11 cellular contexts compared by ENCODE assay signal in the genomic region with DNA sequence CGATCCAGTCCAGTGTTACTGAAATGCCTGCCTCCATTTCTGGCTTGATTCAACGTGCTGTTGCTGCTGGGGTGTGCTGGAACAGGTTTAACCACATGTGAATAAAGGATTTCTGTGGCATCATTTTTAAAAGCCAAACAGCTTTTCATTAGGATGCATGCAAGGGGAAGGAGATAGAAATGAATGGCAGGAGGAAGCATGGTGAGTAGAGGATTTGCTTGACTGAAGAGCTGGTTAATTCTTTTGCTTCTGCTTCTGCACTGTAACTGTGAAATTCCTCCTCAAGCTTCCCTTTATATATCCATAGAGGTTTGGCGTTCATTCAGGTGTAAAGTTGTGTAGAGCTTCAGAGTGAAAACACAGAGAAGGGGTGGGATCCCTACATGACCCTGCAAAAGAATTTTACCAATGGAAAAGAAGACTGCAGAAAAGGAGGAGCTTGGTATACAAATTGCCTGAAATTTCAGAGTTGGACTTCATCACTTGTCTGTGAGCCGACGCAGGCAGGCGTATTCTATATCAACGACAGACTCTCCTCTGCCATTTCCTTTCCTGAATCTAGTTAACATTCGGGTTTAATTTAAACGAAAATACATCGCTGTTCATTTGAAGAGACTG. TPM values are rescaled to one million over a fixed set of nuclear protein-coding genes. Genes with fewer than 3 reads are reported as not detected.
DNase-seq lines count a peak whose midpoint lies in the region; ATAC-seq, FAIRE-seq and TF ChIP-seq lines count a peak whose summit lies in the region.
"Had no signal": no experiment of that assay in that cellular context is flagged by ENCODE, and none has a peak within 500 bp of the region (broad histone marks: within the 10 kb centered on the region; RNA-seq: fewer than 3 reads in every experiment).

A gene with protein sequence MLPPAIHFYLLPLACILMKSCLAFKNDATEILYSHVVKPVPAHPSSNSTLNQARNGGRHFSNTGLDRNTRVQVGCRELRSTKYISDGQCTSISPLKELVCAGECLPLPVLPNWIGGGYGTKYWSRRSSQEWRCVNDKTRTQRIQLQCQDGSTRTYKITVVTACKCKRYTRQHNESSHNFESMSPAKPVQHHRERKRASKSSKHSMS (minus strand): TSS at position 270 of the 618 bp plus-strand sequence. CDS start 70 bp downstream, at position 200.

- peak within 1 kb of the TSS; percentile 14 for H3K4me2 ChIP-seq in IMR-90 (ENCODE audit: low read depth, low read length)
- no peak within 1 kb of the TSS for H3K4me2 ChIP-seq in PC-9

- H3K36me3 ChIP-seq in IMR-90 (ENCODE audit: control insufficient read depth, insufficient read depth, low read length) (no peaks in the 10 kb centered on the region), small intestine (ENCODE audit: control insufficient read depth in 2 of 2, insufficient read depth in 2 of 2, low read length in 2 of 2) (no peaks in the 10 kb centered on the region), PC-9 (ENCODE audit: low read depth) (no peaks in the 10 kb centered on the region)
- H3K36me3 ChIP-seq: uterus had no signal

- H3K4me3 ChIP-seq in IMR-90 (ENCODE audit: insufficient read depth, low read depth, low read length) = no peak within 1 kb of the TSS; the same call in 1 of the 2 replicates
- H3K4me3 ChIP-seq in astrocyte of the cerebellum (ENCODE audit: low read depth, low read length) = peak within 1 kb of the TSS; percentile 8
- H3K4me3 ChIP-seq in small intestine (ENCODE audit: low read depth in 1 of 2, low read length in 2 of 2) = no peak within 1 kb of the TSS
- no peak within 1 kb of the TSS for H3K4me3 ChIP-seq in PC-9
- H3K4me3 ChIP-seq: uterus had no signal

- TF ChIP-seq CTCF in IMR-90 (conservative IDR thresholded peaks at IDR 0.05; ENCODE audit: low read depth, low read length) (no peak), astrocyte of the cerebellum (IDR thresholded peaks at IDR 0.05; ENCODE audit: low read depth, low read length, missing control alignments) (no peak), PC-9 (conservative IDR thresholded peaks at IDR 0.05) (no peak)

- H2BK15ac ChIP-seq in IMR-90 (ENCODE audit: low read depth, low read length) = no peak within 1 kb of the TSS

- ATAC-seq in IMR-90 (ENCODE audit: low read depth) (peak; percentile 42; the same call in 1 of the 2 replicates), GM21526 (IDR thresholded peaks at IDR 0.05; ENCODE audit: low FRiP score, unreplicated experiment) (no peak)
- ATAC-seq in activated naive CD4-positive, alpha-beta T cell treated with anti-CD3 and anti-CD28 coated beads, Interleukin-2, amount 50 U/mL, for 72 hours = no peak
- ATAC-seq: natural killer cell treated with Interleukin-12 subunit alpha and Interleukin-12 subunit beta and Interleukin-15 and Interleukin-18, amount 100 ng/mL, for 72 hours had no signal

- H4K20me1 ChIP-seq in IMR-90 (ENCODE audit: insufficient read depth, low read length) = no peaks in the 10 kb centered on the region
- no peaks in the 10 kb centered on the region for H4K20me1 ChIP-seq in PC-9 (ENCODE audit: insufficient read depth)

- 20% methylated on average over 1 of the region's 10 CpGs; no CpG with 5 or more reads in 1 of the 2 experiments for WGBS in IMR-90 (ENCODE audit: extremely low coverage in 2 of 2, insufficient read length in 1 of 2), 2 experiments
- WGBS in small intestine, 3 donors = 8 to 18% (median 14%) methylated on average over 10 of the region's 10 CpGs

- H3K9me3 Mint-ChIP-seq in activated naive CD4-positive, alpha-beta T cell treated with anti-CD3 and anti-CD28 coated beads, Interleukin-2, amount 50 U/mL, for 72 hours = no peaks in the 10 kb centered on the region
- H3K9me3 Mint-ChIP-seq: activated naive CD8-positive, alpha-beta T cell treated with anti-CD3 and anti-CD28 coated beads, Interleukin-2, amount 10 ng/mL, durations not matched to agents 7 days and 5 days; natural killer cell treated with Interleukin-12 subunit alpha and Interleukin-12 subunit beta and Interleukin-15 and Interleukin-18, amount 100 ng/mL, for 72 hours had no signal

- H4K5ac ChIP-seq in IMR-90 (ENCODE audit: low read depth, low read length) = no peak within 1 kb of the TSS

- CTCF ChIA-PET in IMR-90 (lab: Yijun Ruan, JAX) = interaction anchor here (0.7 kb wide), 1 partner anchor 718 kb away, joined by 5 read pairs; no protein-coding TSS in a partner anchor
- CTCF ChIA-PET in PC-9 (lab: Charles Lee) = no interaction called here

- intact Hi-C loops in IMR-90 (cut with micrococcal nuclease) = no loop called here
- intact Hi-C loops in PC-9 (cut with micrococcal nuclease; ENCODE audit: unreplicated experiment) = no loop called here

- H3K9ac ChIP-seq in IMR-90 (ENCODE audit: low read depth, low read length) = no peak within 1 kb of the TSS

- H2BK20ac ChIP-seq in IMR-90 (ENCODE audit: low read depth, low read length) = no peak within 1 kb of the TSS

- no peaks in the 10 kb centered on the region; the same call in 1 of the 2 replicates for H3K9me2 ChIP-seq in PC-9 (ENCODE audit: insufficient read depth)

- no peak within 1 kb of the TSS for H3K27ac Mint-ChIP-seq in activated naive CD4-positive, alpha-beta T cell treated with anti-CD3 and anti-CD28 coated beads, Interleukin-2, amount 50 U/mL, for 72 hours
- H3K27ac Mint-ChIP-seq: activated naive CD8-positive, alpha-beta T cell treated with anti-CD3 and anti-CD28 coated beads, Interleukin-2, amount 10 ng/mL, durations not matched to agents 7 days and 5 days; natural killer cell treated with Interleukin-12 subunit alpha and Interleukin-12 subunit beta and Interleukin-15 and Interleukin-18, amount 100 ng/mL, for 72 hours had no signal

- TF ChIP-seq RAD21 in IMR-90 (IDR thresholded peaks at IDR 0.05; ENCODE audit: low read length) = no peak

- no peak within 1 kb of the TSS for H4K91ac ChIP-seq in IMR-90 (ENCODE audit: insufficient read depth, low read depth, low read length)

- H3K27ac ChIP-seq in IMR-90 (ENCODE audit: insufficient read depth, low read length) = no peak within 1 kb of the TSS
- H3K27ac ChIP-seq in small intestine (ENCODE audit: low read depth in 1 of 2, low read length in 1 of 2) = peak within 1 kb of the TSS in 1 of 2 donors; percentile 10
- no peak within 1 kb of the TSS for H3K27ac ChIP-seq in PC-9
- H3K27ac ChIP-seq: uterus had no signal

- POLR2A ChIA-PET in IMR-90 (lab: Charles Lee; ENCODE audit: unreplicated experiment) (no interaction called here), PC-9 (lab: Charles Lee; ENCODE audit: unreplicated experiment) (interaction anchor here (0.6 kb wide), 2 partner anchors 235 to 592 kb away, joined by 4 read pairs; no protein-coding TSS in a partner anchor)

- dilution Hi-C loops in IMR-90 (cut with HindIII; ENCODE audit: low sequenced_read_pairs, unreplicated experiment) = no loop called here

- no peak within 1 kb of the TSS for H3K14ac ChIP-seq in IMR-90 (replicated peaks; ENCODE audit: low read depth, low read length)

- BruUV-seq in IMR-90 (replicated peaks; lab: Mats Ljungman, UMichigan) (no TSS peak), PC-9 (replicated peaks; lab: Mats Ljungman, UMichigan) (no TSS peak)

- H2AK5ac ChIP-seq in IMR-90 (ENCODE audit: low read depth, low read length) = no peak within 1 kb of the TSS

- H3K18ac ChIP-seq in IMR-90 (ENCODE audit: low read depth, low read length) = no peak within 1 kb of the TSS

- H4K8ac ChIP-seq in IMR-90 (ENCODE audit: low read depth in 2 of 2, low read length in 2 of 2) = no peak within 1 kb of the TSS

- no peaks in the 10 kb centered on the region for H3F3A ChIP-seq in PC-9 (ENCODE audit: insufficient read depth, low read depth)

- H2AFZ ChIP-seq in IMR-90 (replicated peaks; ENCODE audit: low read length, poor library complexity) (no peak within 1 kb of the TSS), PC-9 (no peak within 1 kb of the TSS)

- no peak within 1 kb of the TSS for H3K4ac ChIP-seq in IMR-90 (ENCODE audit: low read depth, low read length)

- no peaks in the 10 kb centered on the region for H3K79me2 ChIP-seq in PC-9 (ENCODE audit: low read depth)

- no peak within 1 kb of the TSS for H3K23ac ChIP-seq in IMR-90 (ENCODE audit: low read depth, low read length)

- H3K56ac ChIP-seq in IMR-90 (ENCODE audit: extremely low read depth, insufficient read depth, low read length) = no peak within 1 kb of the TSS

- TF ChIP-seq POLR2A in IMR-90 (IDR thresholded peaks at IDR 0.05; ENCODE audit: low read depth, low read length) = no peak

- DNase-seq in IMR-90 (no peak), astrocyte of the cerebellum (ENCODE audit: low read depth) (peak; percentile 22), iPS-NIHi7 (ENCODE audit: extremely low spot score) (peak; percentile 14), small intestine (peak; percentile 29), NOMO-1 treated with dmso at 0.1 percent for 144 hours (lab: John Stamatoyannopoulos, UW; ENCODE audit: unreplicated experiment) (no peak), PC-9 (no peak)
- no peak for DNase-seq in activated naive CD4-positive, alpha-beta T cell treated with anti-CD3 and anti-CD28 coated beads, Interleukin-2, amount 50 U/mL, for 72 hours (ENCODE audit: low spot score in 2 of 2)
- DNase-seq: activated naive CD8-positive, alpha-beta T cell treated with anti-CD3 and anti-CD28 coated beads, Interleukin-2, amount 10 ng/mL, durations not matched to agents 7 days and 5 days; uterus had no signal

- in situ Hi-C loops in IMR-90 (cut with MboI; ENCODE audit: low sequenced_read_pairs) = no loop called here
- in situ Hi-C loops in astrocyte of the cerebellum (cut with HindIII; ENCODE audit: low sequenced_read_pairs) = no loop called here

- H3K27me3 ChIP-seq in IMR-90 (ENCODE audit: control insufficient read depth, insufficient read depth, low read length) (peaks cover 6% of the 10 kb centered on the region), small intestine (ENCODE audit: control insufficient read depth in 2 of 2, insufficient read depth in 2 of 2, low read length in 2 of 2) (no peaks in the 10 kb centered on the region), PC-9 (ENCODE audit: insufficient read depth, low read depth) (no peaks in the 10 kb centered on the region)
- H3K27me3 ChIP-seq: uterus had no signal

- no peaks in the 10 kb centered on the region for H3K36me3 Mint-ChIP-seq in activated naive CD4-positive, alpha-beta T cell treated with anti-CD3 and anti-CD28 coated beads, Interleukin-2, amount 50 U/mL, for 72 hours
- H3K36me3 Mint-ChIP-seq: activated naive CD8-positive, alpha-beta T cell treated with anti-CD3 and anti-CD28 coated beads, Interleukin-2, amount 10 ng/mL, durations not matched to agents 7 days and 5 days; natural killer cell treated with Interleukin-12 subunit alpha and Interleukin-12 subunit beta and Interleukin-15 and Interleukin-18, amount 100 ng/mL, for 72 hours had no signal

- H3K9me1 ChIP-seq in IMR-90 (ENCODE audit: insufficient read depth, low read length) = no peaks in the 10 kb centered on the region

- no peak for FAIRE-seq in small intestine (lab: Jason Lieb, UNC)

- no peak within 1 kb of the TSS for H2BK5ac ChIP-seq in IMR-90 (ENCODE audit: low read depth, low read length, poor library complexity, severe bottlenecking)

- no peaks in the 10 kb centered on the region for H3K79me1 ChIP-seq in IMR-90 (ENCODE audit: low read depth in 1 of 2, low read length in 2 of 2)

- no peak within 1 kb of the TSS for H2AK9ac ChIP-seq in IMR-90 (replicated peaks; ENCODE audit: low read depth, low read length, poor library complexity)

- H2BK120ac ChIP-seq in IMR-90 (ENCODE audit: low read depth, low read length) = no peak within 1 kb of the TSS

- H3K4me1 ChIP-seq in IMR-90 (ENCODE audit: control insufficient read depth, insufficient read depth, low read length) = no peaks in the 10 kb centered on the region
- H3K4me1 ChIP-seq in small intestine (ENCODE audit: control insufficient read depth in 2 of 2, insufficient read depth in 1 of 2, low read depth in 1 of 2, low read length in 1 of 2) = no peaks in the 10 kb centered on the region
- H3K4me1 ChIP-seq in PC-9 (replicated peaks; ENCODE audit: insufficient read depth) = no peaks in the 10 kb centered on the region
- H3K4me1 ChIP-seq: uterus had no signal

- H3K9me3 ChIP-seq in IMR-90 (ENCODE audit: control insufficient read depth, insufficient read depth, low read length) (no peaks in the 10 kb centered on the region), small intestine (ENCODE audit: control insufficient read depth, low read depth) (no peaks in the 10 kb centered on the region), PC-9 (ENCODE audit: insufficient read depth, low read depth) (no peaks in the 10 kb centered on the region)
- H3K9me3 ChIP-seq: uterus had no signal

RNA-seq across cellular contexts. Expression of the gene that starts here (rescaled TPM):
- total RNA-seq in IMR-90 (2012; rRNA removed) = under 0.01 TPM in 1 of 2 replicates, not detected in the other
- 0.04 and 0.07 TPM in 2 replicates for polyA plus RNA-seq in IMR-90 (2012; rRNA removed)
- 0.02 TPM in 1 of 2 replicates, not detected in the other for polyA plus RNA-seq in IMR-90 (2012; cell fraction: cytosol; rRNA removed)
- polyA plus RNA-seq in IMR-90 (2012; cell fraction: nucleus; rRNA removed; ENCODE audit: low replicate concordance) = not detected in 2 replicates
- polyA plus RNA-seq in small intestine = 1 to 10 TPM in 1 of 3 donors, under 1 TPM in 2; 0.22 to 1.1 (median 0.39) TPM
- total RNA-seq in activated naive CD4-positive, alpha-beta T cell treated with anti-CD3 and anti-CD28 coated beads, Interleukin-2, amount 50 U/mL, for 72 hours = not detected
- not detected in 2 replicates for total RNA-seq in PC-9 (2021)
- total RNA-seq: activated naive CD8-positive, alpha-beta T cell treated with anti-CD3 and anti-CD28 coated beads, Interleukin-2, amount 10 ng/mL, durations not matched to agents 7 days and 5 days; natural killer cell treated with Interleukin-12 subunit alpha and Interleukin-12 subunit beta and Interleukin-15 and Interleukin-18, amount 100 ng/mL, for 72 hours had no signal

Comparison
In these comparisons a context has a peak if more than half of its experiments do, and no peak if none do; other contexts are left out.
1. Peak in ATAC-seq and H3K4me2 ChIP-seq in IMR-90; RNA of the gene not detected or under 1 TPM.
2. DNase-seq: peak in astrocyte of the cerebellum (single experiment), iPS-NIHi7 (single experiment) and small intestine (single experiment); none in IMR-90 (single experiment), activated naive CD4-positive, alpha-beta T cell treated with anti-CD3 and anti-CD28 coated beads, Interleukin-2, amount 50 U/mL, for 72 hours (0 of 2), NOMO-1 treated with dmso at 0.1 percent for 144 hours (single experiment) and PC-9 (0 of 2).